Comparison of ENCODE assay signal across 1 cellular context in genomic region chr5:1709186-1709803, GRCh38.
TF ChIP-seq lines count a peak whose summit lies in the region.

No MANE protein-coding gene starts in this region.

TF ChIP-seq in HepG2, 621 proteins besides CTCF, POLR2A, EP300 and RAD21 (continued from another document):
- TF ChIP-seq ZNF609 (CRISPR knock-in tag; IDR thresholded peaks at IDR 0.05; ENCODE audit: borderline replicate concordance) (no peak), GMEB1 (CRISPR knock-in tag; IDR thresholded peaks at IDR 0.05; ENCODE audit: borderline replicate concordance) (no peak), ZNF280D (CRISPR knock-in tag; IDR thresholded peaks at IDR 0.05) (no peak), DZIP1 (CRISPR knock-in tag; IDR thresholded peaks at IDR 0.05) (no peak), SNAPC2 (CRISPR knock-in tag; IDR thresholded peaks at IDR 0.05) (no peak)
